In genomic region chr11:33987975-33988580, GRCh38 we compare ENCODE assay signal across 8 cellular contexts.
DNase-seq lines count a peak whose midpoint lies in the region; ATAC-seq and TF ChIP-seq lines count a peak whose summit lies in the region.

No MANE protein-coding gene starts in this region.

- POLR2A ChIA-PET in HCT116 (lab: Charles Lee): interaction anchor here (0.7 kb wide), 3 partner anchors 9 to 117 kb away, joined by 3 to 6 read pairs (median 3); partner anchors contain the start of gene NAT10

- H3K9me3 ChIP-seq in HCT116 (ENCODE audit: control insufficient read depth in 1 of 2, insufficient read depth in 1 of 2, low read depth in 1 of 2, low read length in 2 of 2): no peaks in the 10 kb centered on the region

- RAD21 ChIA-PET in HCT116 (lab: Charles Lee; ENCODE audit: low non-redundant PET in 1 of 2, low total read pairs in 2 of 2, uncharacterized antibody in 2 of 2, unreplicated experiment in 2 of 2): interaction anchor here in 1 of 2 experiments (0.7 kb wide), 1 partner anchor 418 kb away, joined by 3 read pairs; no protein-coding TSS in a partner anchor

- peak; percentile 98 for ATAC-seq in HCT116
- no peak for ATAC-seq in GM21576 (IDR thresholded peaks at IDR 0.05; ENCODE audit: unreplicated experiment)

- H3K36me3 ChIP-seq in HCT116 (ENCODE audit: control insufficient read depth in 1 of 2, insufficient read depth in 2 of 2, low read length in 2 of 2): no peaks in the 10 kb centered on the region

- peak; percentile 77 to 93 (median 89) for TF ChIP-seq CTCF in HCT116 (IDR thresholded peaks at IDR 0.05 in 2 of 3, conservative IDR thresholded peaks at IDR 0.05 in 1 of 3; ENCODE audit: borderline replicate concordance in 1 of 3, insufficient read depth in 1 of 3, low read depth in 2 of 3, low read length in 2 of 3)

- no TSS peak for BruUV-seq in HCT116 (replicated peaks; lab: Mats Ljungman, UMichigan)

- no peak overlapping the region for H3K4me3 ChIP-seq in HCT116 (replicated peaks in 1 of 2; ENCODE audit: low read depth in 1 of 2, low read length in 2 of 2)

- peak; percentile 86 for TF ChIP-seq RAD21 in HCT116 (IDR thresholded peaks at IDR 0.05; ENCODE audit: low read depth)

- no peaks in the 10 kb centered on the region for H3K27me3 ChIP-seq in HCT116 (ENCODE audit: insufficient read depth, low read length)

- H3K79me2 ChIP-seq in HCT116 (ENCODE audit: insufficient read depth, low read length): no peaks in the 10 kb centered on the region

- no peak for TF ChIP-seq POLR2A in HCT116 (IDR thresholded peaks at IDR 0.05; ENCODE audit: borderline replicate concordance, extremely low read depth, insufficient read depth, insufficient read length)

- no peaks in the 10 kb centered on the region for H4K20me1 ChIP-seq in HCT116 (ENCODE audit: insufficient read depth)

- H3K4me1 ChIP-seq in HCT116 (ENCODE audit: control insufficient read depth in 1 of 2, insufficient read depth in 2 of 2, low read length in 2 of 2): no peaks in the 10 kb centered on the region; a peak in 1 of 4 replicates

- CTCF ChIA-PET in HCT116 (lab: Charles Lee): interaction anchor here (0.7 to 2.7 kb wide), 28 partner anchors 9 to 480 kb away, joined by 3 to 27 read pairs (median 5); partner anchors contain the start of gene ABTB2

- no peak overlapping the region for H3K27ac ChIP-seq in HCT116 (ENCODE audit: low read depth, low read length)

- intact Hi-C loops in HCT116 (cut with micrococcal nuclease): loop anchor here (5.0 kb wide), 2 partner anchors 131 to 151 kb away; no protein-coding TSS in a partner anchor

- peak overlapping the region; percentile 27; the same call in 1 of the 2 replicates for H3K4me2 ChIP-seq in HCT116 (ENCODE audit: low read length)

- H3K9me2 ChIP-seq in HCT116 (ENCODE audit: insufficient read depth): no peaks in the 10 kb centered on the region

- no peak overlapping the region for H3K9ac ChIP-seq in HCT116 (ENCODE audit: low read length)

- DNase-seq in CD1c-positive myeloid dendritic cell (ENCODE audit: extremely low spot score) (peak; percentile 92), HCT116 (ENCODE audit: low read depth, low spot score) (peak; percentile 79), NCI-H446 (lab: John Stamatoyannopoulos, UW) (peak; percentile 84 to 91), cerebellum (ENCODE audit: low spot score) (peak; percentile 19), left kidney (ENCODE audit: low read depth, low spot score) (peak; percentile 93)
- DNase-seq in activated CD4-positive, alpha-beta T cell treated with anti-CD3 and anti-CD28 coated beads for 24 hours (ENCODE audit: low read depth in 2 of 2): peak; percentile 60 to 72
- DNase-seq in stimulated activated CD4-positive, alpha-beta T cell treated with anti-CD3 and anti-CD28 coated beads, Interleukin-4, amount 100 ng/mL, for 1 hour: peak; percentile 67

- H2AFZ ChIP-seq in HCT116 (ENCODE audit: low read depth, low read length, poor library complexity, severe bottlenecking): peak overlapping the region; percentile 71

TF ChIP-seq in HCT116, 20 proteins besides CTCF, POLR2A, EP300 and RAD21:
- TF ChIP-seq EZH2 (IDR thresholded peaks at IDR 0.05): no peak
- TF ChIP-seq POLR2AphosphoS5 (IDR thresholded peaks at IDR 0.05; ENCODE audit: low read depth, low read length): no peak
- peak; percentile 46 for TF ChIP-seq YY1 (IDR thresholded peaks at IDR 0.05; ENCODE audit: extremely low read depth, insufficient replicate concordance, low read depth, low read length)

Comparison
In these comparisons a context has a peak if more than half of its experiments do, and no peak if none do; other contexts are left out.
1. DNase-seq: peak in every context shown above with its lines; median percentile 93 in left kidney; 92 in CD1c-positive myeloid dendritic cell; 88 in NCI-H446; 79 in HCT116; 67 in stimulated activated CD4-positive, alpha-beta T cell treated with anti-CD3 and anti-CD28 coated beads, Interleukin-4, amount 100 ng/mL, for 1 hour; 66 in activated CD4-positive, alpha-beta T cell treated with anti-CD3 and anti-CD28 coated beads for 24 hours; 19 in cerebellum.